Comparison of ENCODE assay signal across 13 cellular contexts in genomic region chr18:59994357-59994756, GRCh38.
DNase-seq lines count a peak whose midpoint lies in the region; ATAC-seq and TF ChIP-seq lines count a peak whose summit lies in the region.
"Had no signal": no experiment of that assay in that cellular context is flagged by ENCODE, and none has a peak within 500 bp of the region (broad histone marks: within the 10 kb centered on the region; RNA-seq: fewer than 3 reads in every experiment).

No MANE protein-coding gene starts in this region.

- DNase-seq in AG09309 (ENCODE audit: low read depth), result no peak
- DNase-seq in astrocyte of the hippocampus (ENCODE audit: low read depth, low spot score), result peak; percentile 19
- no peak for DNase-seq in NCI-H128 (lab: John Stamatoyannopoulos, UW; ENCODE audit: unreplicated experiment)
- DNase-seq in left ventricle myocardium inferior, result no peak
- DNase-seq in body of pancreas, result no peak
- DNase-seq: activated CD4-positive, alpha-beta memory T cell treated with anti-CD3 and anti-CD28 coated beads, Interleukin-2, amount 10 ng/mL, durations not matched to agents 7 days and 5 days; GF-D8; posterior cingulate gyrus; testis had no signal

- ATAC-seq in GM18868 (IDR thresholded peaks at IDR 0.05; ENCODE audit: unreplicated experiment), result peak; percentile 74
- peak; percentile 80 for ATAC-seq in HG03442 (IDR thresholded peaks at IDR 0.05; ENCODE audit: unreplicated experiment)
- no peak for ATAC-seq in GM19035 (IDR thresholded peaks at IDR 0.05; ENCODE audit: unreplicated experiment)
- no peak for ATAC-seq in body of pancreas
- ATAC-seq: K562 had no signal

- WGBS in body of pancreas, 2 donors, result 7 to 24% methylated on average over 1 of the region's 1 CpG

- peaks cover 77% of the 10 kb centered on the region for H3K27me3 ChIP-seq in left ventricle myocardium inferior (ENCODE audit: low read depth)
- no peaks in the 10 kb centered on the region for H3K27me3 ChIP-seq in body of pancreas
- H3K27me3 ChIP-seq: testis had no signal

- H3K4me3 ChIP-seq in AG09309 (ENCODE audit: control insufficient read depth, low read depth, low read length), result no peak overlapping the region
- no peak overlapping the region for H3K4me3 ChIP-seq in left ventricle myocardium inferior
- H3K4me3 ChIP-seq in body of pancreas, result no peak overlapping the region
- H3K4me3 ChIP-seq: K562, testis had no signal

- intact Hi-C loops in left ventricle myocardium inferior (cut with micrococcal nuclease), result loop anchor here (10.0 kb wide), 1 partner anchor 550 kb away; no protein-coding TSS in a partner anchor
- intact Hi-C loops in body of pancreas (cut with DNase I), result no loop called here

- no peaks in the 10 kb centered on the region for H3K36me3 ChIP-seq in left ventricle myocardium inferior
- H3K36me3 ChIP-seq in body of pancreas (replicated peaks in 1 of 2; ENCODE audit: insufficient read depth in 1 of 2, low read depth in 2 of 2), result no peaks in the 10 kb centered on the region

- TF ChIP-seq CTCF in AG09309 (IDR thresholded peaks at IDR 0.05; ENCODE audit: control insufficient read depth, insufficient read depth, low read depth, low read length, missing control alignments), result peak; percentile 32
- TF ChIP-seq CTCF in left ventricle myocardium inferior (IDR thresholded peaks at IDR 0.05; ENCODE audit: borderline replicate concordance), result no peak
- TF ChIP-seq CTCF in body of pancreas (IDR thresholded peaks at IDR 0.05), result no peak

- H3K9me3 ChIP-seq in left ventricle myocardium inferior (replicated peaks) (no peaks in the 10 kb centered on the region), body of pancreas (no peaks in the 10 kb centered on the region)
- H3K9me3 ChIP-seq: testis had no signal

- no peaks in the 10 kb centered on the region for H3K4me1 ChIP-seq in left ventricle myocardium inferior
- H3K4me1 ChIP-seq in body of pancreas, result no peaks in the 10 kb centered on the region
- H3K4me1 ChIP-seq: testis had no signal

- H3K27ac ChIP-seq in left ventricle myocardium inferior (replicated peaks), result no peak overlapping the region
- H3K27ac ChIP-seq in body of pancreas, result no peak overlapping the region
- H3K27ac ChIP-seq: testis had no signal

- no peak for TF ChIP-seq POLR2A in body of pancreas (IDR thresholded peaks at IDR 0.05)

Comparison
In these comparisons a context has a peak if more than half of its experiments do, and no peak if none do; other contexts are left out.
1. ATAC-seq: peak in GM18868 (single experiment) and HG03442 (single experiment); none in GM19035 (single experiment) and body of pancreas (single experiment).